24 cellular contexts compared by ENCODE assay signal in the genomic region with DNA sequence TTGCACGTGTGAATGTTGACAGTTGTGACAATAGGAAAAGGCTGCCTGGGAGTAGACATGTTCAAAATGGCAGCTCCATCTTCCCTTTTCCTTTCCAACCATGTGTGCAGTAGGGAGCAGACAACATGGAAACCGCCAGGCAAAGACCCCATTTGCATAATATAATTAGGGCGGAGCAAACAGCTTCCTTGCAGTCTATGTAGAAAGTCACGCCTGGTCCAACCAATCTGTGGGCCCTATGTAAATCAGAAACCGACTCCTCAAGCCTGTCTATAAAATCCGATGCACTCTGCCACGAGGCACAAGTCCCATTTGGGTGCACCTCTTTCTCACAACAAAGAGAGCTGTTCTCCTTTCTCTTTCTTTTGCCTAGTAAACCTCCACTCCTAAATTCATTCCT. TPM values are rescaled to one million over a fixed set of nuclear protein-coding genes. Genes with fewer than 3 reads are reported as not detected.
DNase-seq lines count a peak whose midpoint lies in the region; ATAC-seq and TF ChIP-seq lines count a peak whose summit lies in the region.
"Had no signal": no experiment of that assay in that cellular context is flagged by ENCODE, and none has a peak within 500 bp of the region (broad histone marks: within the 10 kb centered on the region; RNA-seq: fewer than 3 reads in every experiment).

No MANE protein-coding gene starts in this region.

- in situ Hi-C loops in Caki2 (cut with HindIII; ENCODE audit: low pct_unique_long_range_greater_than_20kb, low sequenced_read_pairs): no loop called here

- ATAC-seq in Right ventricle myocardium superior (ENCODE audit: poor library complexity): no peak
- ATAC-seq in GM18909 (IDR thresholded peaks at IDR 0.05; ENCODE audit: poor library complexity, unreplicated experiment): no peak
- ATAC-seq: GM12878, Panc1 had no signal

- TF ChIP-seq CTCF in cardiac muscle cell (IDR thresholded peaks at IDR 0.05; ENCODE audit: low read depth, low read length): no peak

- no peaks in the 10 kb centered on the region for H3K27me3 ChIP-seq in cardiac muscle cell
- H3K27me3 ChIP-seq: BLaER1, SJSA1 had no signal

- H3K27ac ChIP-seq in cardiac muscle cell: peak overlapping the region; percentile 27
- H3K27ac ChIP-seq in epithelial cell of prostate: peak overlapping the region; percentile 46
- H3K27ac ChIP-seq: BLaER1, SJSA1 had no signal

- H3K4me3 ChIP-seq in cardiac muscle cell: no peak overlapping the region
- H3K4me3 ChIP-seq: BLaER1, GM12878, SJSA1 had no signal

- H3K9me3 ChIP-seq in cardiac muscle cell (ENCODE audit: low read depth): no peaks in the 10 kb centered on the region
- H3K9me3 ChIP-seq: BLaER1, SJSA1 had no signal

- peaks cover 10% of the 10 kb centered on the region for H3K4me1 ChIP-seq in cardiac muscle cell (ENCODE audit: low read depth)
- H3K4me1 ChIP-seq: BLaER1, SJSA1 had no signal

- intact Hi-C loops in Right ventricle myocardium superior (cut with DNase I): no loop called here

- peaks cover 88% of the 10 kb centered on the region for H3K36me3 ChIP-seq in cardiac muscle cell
- H3K36me3 ChIP-seq: BLaER1, SJSA1 had no signal

- no peak for DNase-seq in cardiac muscle cell (ENCODE audit: low read depth in 1 of 2, low spot score in 1 of 2)
- DNase-seq in Right ventricle myocardium superior: no peak
- peak; percentile 25 for DNase-seq in Caki2 (ENCODE audit: low read depth)
- DNase-seq in NCI-H446 treated with DMSO at 0.1 percent for 48 hours (lab: John Stamatoyannopoulos, UW): peak; percentile 17
- no peak for DNase-seq in epithelial cell of prostate (ENCODE audit: low read depth, low spot score)
- DNase-seq in NCI-H1417 (lab: John Stamatoyannopoulos, UW): no peak
- no peak for DNase-seq in NCI-H1417 treated with DMSO at 0.1 percent for 48 hours (lab: John Stamatoyannopoulos, UW)
- DNase-seq: CD4-positive, alpha-beta T cell; COR-L47; DND-41; H9; HFFc6; MM.1S; NCI-H1048; NCI-H1436 treated with DMSO at 0.1 percent for 48 hours; NCI-H2081; NCI-H2171; NCI-H774; NK-92 treated with Interleukin-12 subunit alpha and Interleukin-12 subunit beta, amount 100 ng/mL, for 24 hours had no signal

RNA-seq across cellular contexts. Expression of a gene that starts 19.6 kb away (rescaled TPM):
- 270 and 489 TPM in 2 replicates for total RNA-seq in cardiac muscle cell
- 247 and 317 TPM in 2 replicates for polyA plus RNA-seq in cardiac muscle cell
- 623 TPM for total RNA-seq in Right ventricle myocardium superior
- total RNA-seq in Caki2 (2014; rRNA removed; shearing (Covaris generic); ENCODE audit: low replicate concordance): 5.4 and 7.4 TPM in 2 replicates
- total RNA-seq: HFFc6 had no signal

Comparison
In these comparisons a context has a peak if more than half of its experiments do, and no peak if none do; other contexts are left out.
1. DNase-seq: peak in Caki2 (single experiment) and NCI-H446 treated with DMSO at 0.1 percent for 48 hours (single experiment); none in cardiac muscle cell (0 of 2), Right ventricle myocardium superior (single experiment), epithelial cell of prostate (single experiment), NCI-H1417 (0 of 3) and NCI-H1417 treated with DMSO at 0.1 percent for 48 hours (single experiment).
2. RNA of a gene that starts 19.6 kb away (total RNA-seq): 623 TPM in Right ventricle myocardium superior (single experiment) and 270 to 489 TPM in cardiac muscle cell; 5.4 to 7.4 TPM in Caki2; every median in the first group is over 10 times any median in the second.